ENCODE assay signal across 14 cellular contexts in genomic region chr17:855594-855993, GRCh38.
"Had no signal": no experiment of that assay in that cellular context is flagged by ENCODE, and none has a peak within 500 bp of the region (broad histone marks: within the 10 kb centered on the region; RNA-seq: fewer than 3 reads in every experiment).

No MANE protein-coding gene starts in this region.

- H3K27ac Mint-ChIP-seq: activated naive CD8-positive, alpha-beta T cell treated with anti-CD3 and anti-CD28 coated beads for 36 hours had no signal

- H3K27ac ChIP-seq: colonic mucosa, epithelial cell of prostate had no signal

- H3K4me3 Mint-ChIP-seq: activated naive CD8-positive, alpha-beta T cell treated with anti-CD3 and anti-CD28 coated beads for 36 hours; naive thymus-derived CD8-positive, alpha-beta T cell had no signal

- H3K9me3 Mint-ChIP-seq: activated naive CD8-positive, alpha-beta T cell treated with anti-CD3 and anti-CD28 coated beads for 36 hours; naive thymus-derived CD8-positive, alpha-beta T cell had no signal

- DNase-seq: activated CD4-positive, alpha-beta T cell treated with anti-CD3 and anti-CD28 coated beads, Interleukin-2, amount 50 U/mL, for 48 hours; activated gamma-delta T cell; activated naive CD8-positive, alpha-beta T cell treated with anti-CD3 and anti-CD28 coated beads for 36 hours; activated T-cell treated with anti-CD3 and anti-CD28 coated beads, Interleukin-2, amount 50 U/mL, for 48 hours; colonic mucosa; effector memory CD4-positive, alpha-beta T cell; hypothalamus; naive thymus-derived CD8-positive, alpha-beta T cell; nucleus accumbens; stimulated activated CD4-positive, alpha-beta T cell treated with anti-CD3 and anti-CD28 coated beads, Interleukin-4, amount 100 ng/mL, for 4 hours; transverse colon had no signal

- ATAC-seq: activated CD4-positive, CD25-positive, alpha-beta regulatory T cell treated with anti-CD3 and anti-CD28 coated beads, Interleukin-2, amount 50 U/mL, for 24 hours; naive thymus-derived CD8-positive, alpha-beta T cell had no signal

- H3K36me3 ChIP-seq: colonic mucosa, transverse colon had no signal

- H3K9me3 ChIP-seq: colonic mucosa, transverse colon had no signal

- H3K4me1 ChIP-seq: colonic mucosa had no signal

- H3K36me3 Mint-ChIP-seq: activated naive CD8-positive, alpha-beta T cell treated with anti-CD3 and anti-CD28 coated beads for 36 hours; naive thymus-derived CD8-positive, alpha-beta T cell had no signal

- H3K27me3 ChIP-seq: colonic mucosa, transverse colon had no signal

- H3K4me1 Mint-ChIP-seq: activated naive CD8-positive, alpha-beta T cell treated with anti-CD3 and anti-CD28 coated beads for 36 hours; naive thymus-derived CD8-positive, alpha-beta T cell had no signal

- H3K4me3 ChIP-seq: colonic mucosa, lung, transverse colon had no signal
